In the genomic region with DNA sequence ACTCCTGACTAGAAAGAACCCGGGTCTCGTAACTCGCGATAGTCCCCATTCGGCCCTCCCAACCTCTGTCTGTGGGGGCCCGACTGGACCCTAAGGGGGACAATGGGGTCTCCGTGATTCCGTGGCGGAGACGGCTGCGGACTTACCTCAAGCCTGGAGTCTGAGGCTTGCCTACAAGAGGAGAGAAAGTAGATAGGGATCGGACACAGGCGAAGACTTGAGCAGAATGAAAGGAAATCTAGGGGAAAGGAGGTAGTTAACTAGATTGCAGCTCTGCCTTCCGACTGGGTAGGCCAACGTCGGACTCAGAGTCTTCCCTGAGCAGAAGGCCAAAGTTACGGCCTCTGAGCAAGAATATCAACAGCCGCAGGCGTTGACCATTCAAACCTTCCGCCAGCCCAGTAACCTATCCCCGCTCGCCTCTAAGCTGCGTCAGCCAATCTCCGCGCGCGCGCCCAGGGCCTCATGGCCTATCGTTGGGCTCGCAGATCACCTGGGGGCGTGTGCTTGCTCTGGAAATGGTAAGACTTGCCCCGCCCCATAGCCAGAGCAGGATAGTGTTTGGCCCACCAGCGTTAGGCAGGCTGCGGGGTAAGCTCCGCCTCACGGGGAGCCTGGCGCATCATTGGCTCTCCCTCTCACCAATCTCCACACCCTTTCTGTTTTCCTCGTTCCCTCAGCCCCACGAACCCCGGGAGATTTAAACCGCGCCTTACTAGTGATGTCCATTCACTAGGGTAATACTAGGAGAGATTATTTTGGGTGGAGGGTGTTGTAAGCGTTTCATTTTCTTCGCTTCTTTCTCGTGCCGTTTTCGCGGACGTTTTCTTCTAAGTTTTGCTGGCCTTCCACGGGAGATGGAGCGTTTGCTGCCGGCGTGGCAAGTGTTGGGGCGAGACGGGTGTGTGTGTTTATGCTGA, we compare ENCODE assay signal across 8 cellular contexts. TPM values are rescaled to one million over a fixed set of nuclear protein-coding genes. Genes with fewer than 3 reads are reported as not detected.
DNase-seq lines count a peak whose midpoint lies in the region; ATAC-seq, FAIRE-seq and TF ChIP-seq lines count a peak whose summit lies in the region.

A gene (minus strand): TSS at position 356 of the 920 bp plus-strand sequence. CDS start 624 bp downstream, outside the sequence.

- H3K9me3 ChIP-seq in WERI-Rb-1 (ENCODE audit: severe bottlenecking) (no peaks in the 10 kb centered on the region), small intestine (ENCODE audit: control insufficient read depth, low read depth) (no peaks in the 10 kb centered on the region)

- TF ChIP-seq CTCF in WERI-Rb-1 (IDR thresholded peaks at IDR 0.05; ENCODE audit: low read depth, low read length): no peak
- TF ChIP-seq CTCF in cardiac fibroblast (IDR thresholded peaks at IDR 0.05; ENCODE audit: low read depth, low read length): no peak

- H3K36me3 ChIP-seq in WERI-Rb-1 (peaks cover 15% of the 10 kb centered on the region), small intestine (ENCODE audit: control insufficient read depth in 2 of 2, insufficient read depth in 2 of 2, low read length in 2 of 2) (no peaks in the 10 kb centered on the region)

- H3K27ac ChIP-seq in WERI-Rb-1 (peak within 1 kb of the TSS; percentile 93), small intestine (ENCODE audit: low read depth in 1 of 2, low read length in 1 of 2) (no peak within 1 kb of the TSS)

- peak; percentile 74 for FAIRE-seq in small intestine (lab: Jason Lieb, UNC)

- H3K4me1 ChIP-seq in small intestine (ENCODE audit: control insufficient read depth in 2 of 2, insufficient read depth in 1 of 2, low read depth in 1 of 2, low read length in 1 of 2): peaks cover 0 to 3% of the 10 kb centered on the region in 2 donors

- ATAC-seq in GM18909 (IDR thresholded peaks at IDR 0.05; ENCODE audit: poor library complexity, unreplicated experiment): peak; percentile 99
- peak; percentile 99 for ATAC-seq in HG03159 (IDR thresholded peaks at IDR 0.05; ENCODE audit: unreplicated experiment)

- H3K27me3 ChIP-seq in WERI-Rb-1 (ENCODE audit: insufficient read depth, low read depth, severe bottlenecking) (no peaks in the 10 kb centered on the region), small intestine (ENCODE audit: control insufficient read depth in 2 of 2, insufficient read depth in 2 of 2, low read length in 2 of 2) (no peaks in the 10 kb centered on the region)

- 0 to 1% (median 0%) methylated on average over 55 of the region's 55 CpGs for WGBS in small intestine, 3 donors

- DNase-seq in AG08395 (ENCODE audit: low spot score) (peak; percentile 99), NCI-H2227 (lab: John Stamatoyannopoulos, UW; ENCODE audit: unreplicated experiment) (peak; percentile 98), WERI-Rb-1 (peak; percentile 99), cardiac fibroblast (ENCODE audit: low read depth in 2 of 2) (peak; percentile 99 to 100), iPS-NIHi11 (ENCODE audit: low spot score) (peak; percentile 97), small intestine (peak; percentile 100)

- H3K4me3 ChIP-seq in WERI-Rb-1 (ENCODE audit: low read depth, low read length): peak within 1 kb of the TSS; percentile 89
- peak within 1 kb of the TSS; percentile 63 to 75 for H3K4me3 ChIP-seq in cardiac fibroblast (replicated peaks in 1 of 2; ENCODE audit: low read depth in 2 of 2, low read length in 2 of 2)
- H3K4me3 ChIP-seq in small intestine (ENCODE audit: low read depth in 1 of 2, low read length in 2 of 2): peak within 1 kb of the TSS; percentile 17 to 48

RNA-seq across cellular contexts. Expression of the gene that starts here (rescaled TPM):
- polyA plus RNA-seq in small intestine: 1 to 10 TPM in 2 of 3 donors, under 1 TPM in 1; 0.54 to 8.8 (median 4.2) TPM

Comparison
In these comparisons a context has a peak if more than half of its experiments do, and no peak if none do; other contexts are left out.
1. H3K4me3 ChIP-seq: peak in every context shown above with its lines; median percentile 89 in WERI-Rb-1; 69 in cardiac fibroblast; 32 in small intestine.